In genomic region chr16:4664538-4665418, GRCh38 we compare ENCODE assay signal across 8 cellular contexts. TPM values are rescaled to one million over a fixed set of nuclear protein-coding genes. Genes with fewer than 3 reads are reported as not detected.
DNase-seq lines count a peak whose midpoint lies in the region; ATAC-seq and TF ChIP-seq lines count a peak whose summit lies in the region.

No MANE protein-coding gene starts in this region.

- TF ChIP-seq CTCF in GM13977 (IDR thresholded peaks at IDR 0.05; ENCODE audit: extremely low read depth, insufficient read depth, missing control alignments) (no peak), RWPE2 (IDR thresholded peaks at IDR 0.05; ENCODE audit: poor library complexity, severe bottlenecking) (no peak), hepatocyte (IDR thresholded peaks at IDR 0.05; ENCODE audit: poor library complexity) (no peak)

- H3K4me3 ChIP-seq in RWPE2 (ENCODE audit: severe bottlenecking), result no peak overlapping the region
- no peak overlapping the region for H3K4me3 ChIP-seq in hepatocyte

- peak overlapping the region; percentile 59 for H3K4me3 Mint-ChIP-seq in activated naive CD4-positive, alpha-beta T cell treated with anti-CD3 and anti-CD28 coated beads, Interleukin-2, amount 10 ng/mL, durations not matched to agents 7 days and 5 days

- peaks cover 23% of the 10 kb centered on the region for H3K36me3 Mint-ChIP-seq in activated naive CD4-positive, alpha-beta T cell treated with anti-CD3 and anti-CD28 coated beads, Interleukin-2, amount 10 ng/mL, durations not matched to agents 7 days and 5 days

- H3K4me1 ChIP-seq in RWPE2 (ENCODE audit: insufficient read depth, poor library complexity, severe bottlenecking) (peaks cover 15% of the 10 kb centered on the region), hepatocyte (ENCODE audit: insufficient read depth) (no peaks in the 10 kb centered on the region)

- in situ Hi-C loops in GM13977 (cut with MboI; ENCODE audit: low pct_unique_long_range_greater_than_20kb, low sequenced_read_pairs, unreplicated experiment), result no loop called here

- ATAC-seq in RWPE2 (ENCODE audit: low read depth) (peak; percentile 75), GM21390 (IDR thresholded peaks at IDR 0.05; ENCODE audit: unreplicated experiment) (no peak), GM19455 (IDR thresholded peaks at IDR 0.05; ENCODE audit: unreplicated experiment) (no peak)

- H3K36me3 ChIP-seq in RWPE2 (ENCODE audit: low read depth) (peaks cover 40% of the 10 kb centered on the region), hepatocyte (replicated peaks; ENCODE audit: insufficient read depth, low read depth) (no peaks in the 10 kb centered on the region)

- H3K79me2 ChIP-seq in hepatocyte, result peaks cover 9% of the 10 kb centered on the region

- 82% methylated on average over 26 of the region's 26 CpGs for WGBS in hepatocyte (ENCODE audit: low lambda C conversion rate, missing lambda C conversion rate)

- H2AFZ ChIP-seq in hepatocyte, result no peak overlapping the region

- peak overlapping the region; percentile 71 for H3K27ac ChIP-seq in RWPE2 (ENCODE audit: poor library complexity, severe bottlenecking)
- H3K27ac ChIP-seq in hepatocyte, result no peak overlapping the region

- no peaks in the 10 kb centered on the region for H3K27me3 ChIP-seq in RWPE2 (ENCODE audit: insufficient read depth, poor library complexity, severe bottlenecking)
- H3K27me3 ChIP-seq in hepatocyte, result no peaks in the 10 kb centered on the region

- H3K4me1 Mint-ChIP-seq in activated naive CD4-positive, alpha-beta T cell treated with anti-CD3 and anti-CD28 coated beads, Interleukin-2, amount 10 ng/mL, durations not matched to agents 7 days and 5 days, result peaks cover 68% of the 10 kb centered on the region

- H3K27me3 Mint-ChIP-seq in activated naive CD4-positive, alpha-beta T cell treated with anti-CD3 and anti-CD28 coated beads, Interleukin-2, amount 10 ng/mL, durations not matched to agents 7 days and 5 days, result no peaks in the 10 kb centered on the region

- peak; percentile 69 for DNase-seq in GM13977 (ENCODE audit: low spot score)
- no peak for DNase-seq in RWPE2 (ENCODE audit: low spot score)
- DNase-seq in activated naive CD4-positive, alpha-beta T cell treated with anti-CD3 and anti-CD28 coated beads, Interleukin-2, amount 10 ng/mL, durations not matched to agents 7 days and 5 days, result peak; percentile 85
- DNase-seq in mucosa of gallbladder (ENCODE audit: low spot score), result peak; percentile 84
- no peak for DNase-seq in COLO829 (ENCODE audit: low spot score)
- DNase-seq in hepatocyte (ENCODE audit: low spot score), result no peak

- CTCF ChIA-PET in activated naive CD4-positive, alpha-beta T cell treated with anti-CD3 and anti-CD28 coated beads, Interleukin-2, amount 10 ng/mL, durations not matched to agents 7 days and 5 days (lab: Charles Lee), result interaction anchor here (0.9 to 1.5 kb wide), 2 partner anchors 12 to 14 kb away, joined by 3 to 9 read pairs; no protein-coding TSS in a partner anchor

- H3K9me3 Mint-ChIP-seq in activated naive CD4-positive, alpha-beta T cell treated with anti-CD3 and anti-CD28 coated beads, Interleukin-2, amount 10 ng/mL, durations not matched to agents 7 days and 5 days, result no peaks in the 10 kb centered on the region

- H3K9me2 ChIP-seq in hepatocyte (replicated peaks; ENCODE audit: insufficient read depth), result no peaks in the 10 kb centered on the region

- no peak overlapping the region for H3K4me2 ChIP-seq in hepatocyte

- no peaks in the 10 kb centered on the region for H4K20me1 ChIP-seq in hepatocyte (ENCODE audit: insufficient read depth, poor library complexity, severe bottlenecking)

- H3K9me3 ChIP-seq in RWPE2 (ENCODE audit: severe bottlenecking) (no peaks in the 10 kb centered on the region), hepatocyte (ENCODE audit: low read depth) (no peaks in the 10 kb centered on the region)

- H3K27ac Mint-ChIP-seq in activated naive CD4-positive, alpha-beta T cell treated with anti-CD3 and anti-CD28 coated beads, Interleukin-2, amount 10 ng/mL, durations not matched to agents 7 days and 5 days, result peak overlapping the region; percentile 95

RNA-seq across cellular contexts. Expression of gene NUDT16L1, which starts 28.6 kb away (rescaled TPM):
- total RNA-seq in mucosa of gallbladder (67.0 TPM), hepatocyte (40.4 and 54.8 TPM in 2 replicates)
- polyA plus RNA-seq in hepatocyte, result 78.8 and 80.5 TPM in 2 replicates

RNA-seq across cellular contexts. Expression of gene MGRN1, which starts 40.2 kb away (rescaled TPM):
- total RNA-seq in mucosa of gallbladder, result 127 TPM
- total RNA-seq in hepatocyte, result 24.1 and 29.2 TPM in 2 replicates
- polyA plus RNA-seq in hepatocyte, result 30.8 and 32.0 TPM in 2 replicates

RNA-seq across cellular contexts. Expression of gene UBALD1, which starts 50.1 kb away (rescaled TPM):
- total RNA-seq in mucosa of gallbladder (49.1 TPM), hepatocyte (6.1 and 9.9 TPM in 2 replicates)
- polyA plus RNA-seq in hepatocyte, result 25.7 and 36.8 TPM in 2 replicates

Comparison
In these comparisons a context has a peak if more than half of its experiments do, and no peak if none do; other contexts are left out.
1. DNase-seq: peak in GM13977 (single experiment), activated naive CD4-positive, alpha-beta T cell treated with anti-CD3 and anti-CD28 coated beads, Interleukin-2, amount 10 ng/mL, durations not matched to agents 7 days and 5 days (single experiment) and mucosa of gallbladder (single experiment); none in RWPE2 (single experiment), COLO829 (single experiment) and hepatocyte (single experiment).